Comparison of ENCODE assay signal across 8 cellular contexts in genomic region chr21:25421327-25422028, GRCh38.
DNase-seq lines count a peak whose midpoint lies in the region; ATAC-seq and TF ChIP-seq lines count a peak whose summit lies in the region.

No MANE protein-coding gene starts in this region.

- H3K27me3 ChIP-seq in IMR-90 (ENCODE audit: control insufficient read depth, insufficient read depth, low read length) (peaks cover 4% of the 10 kb centered on the region), mesendoderm (ENCODE audit: insufficient read depth, low read length, poor library complexity) (no peaks in the 10 kb centered on the region), transverse colon (no peaks in the 10 kb centered on the region)

- BruUV-seq in IMR-90 (replicated peaks; lab: Mats Ljungman, UMichigan): no TSS peak

- H3K18ac ChIP-seq in IMR-90 (ENCODE audit: low read depth, low read length) (no peak overlapping the region), mesendoderm (ENCODE audit: low read length) (no peak overlapping the region)

- TF ChIP-seq EP300 in transverse colon (IDR thresholded peaks at IDR 0.05; ENCODE audit: low read depth): no peak

- TF ChIP-seq POLR2A in IMR-90 (IDR thresholded peaks at IDR 0.05; ENCODE audit: low read depth, low read length) (no peak), transverse colon (IDR thresholded peaks at IDR 0.05) (no peak)

- H3K4me3 ChIP-seq in GM12865 (ENCODE audit: low read depth, low read length) (peak overlapping the region; percentile 60), IMR-90 (ENCODE audit: insufficient read depth, low read depth, low read length) (no peak overlapping the region), mesendoderm (ENCODE audit: low read length) (no peak overlapping the region), transverse colon (no peak overlapping the region)

- CTCF ChIA-PET in IMR-90 (lab: Yijun Ruan, JAX): no interaction called here

- TF ChIP-seq RAD21 in IMR-90 (IDR thresholded peaks at IDR 0.05; ENCODE audit: low read length): peak; percentile 64

- no peak overlapping the region for H2AK9ac ChIP-seq in IMR-90 (replicated peaks; ENCODE audit: low read depth, low read length, poor library complexity)

- no peak overlapping the region for H4K91ac ChIP-seq in IMR-90 (ENCODE audit: insufficient read depth, low read depth, low read length)

- H3K9me3 ChIP-seq in IMR-90 (ENCODE audit: control insufficient read depth, insufficient read depth, low read length) (no peaks in the 10 kb centered on the region), transverse colon (no peaks in the 10 kb centered on the region)

- no peaks in the 10 kb centered on the region for H3K4me1 ChIP-seq in IMR-90 (ENCODE audit: control insufficient read depth, insufficient read depth, low read length)
- no peaks in the 10 kb centered on the region for H3K4me1 ChIP-seq in mesendoderm (ENCODE audit: control insufficient read depth, low read depth, low read length)
- no peaks in the 10 kb centered on the region for H3K4me1 ChIP-seq in transverse colon

- H2BK15ac ChIP-seq in IMR-90 (ENCODE audit: low read depth, low read length) (no peak overlapping the region), mesendoderm (replicated peaks; ENCODE audit: low read depth) (no peak overlapping the region)

- H3K56ac ChIP-seq in IMR-90 (ENCODE audit: extremely low read depth, insufficient read depth, low read length) (no peak overlapping the region), mesendoderm (ENCODE audit: low read length) (no peak overlapping the region)

- H3K9me1 ChIP-seq in IMR-90 (ENCODE audit: insufficient read depth, low read length): no peaks in the 10 kb centered on the region

- intact Hi-C loops in IMR-90 (cut with micrococcal nuclease) (loop anchor here (2.0 kb wide), 3 partner anchors 141 to 287 kb away; partner anchors contain the start of gene MRPL39), transverse colon (cut with DNase I; ENCODE audit: low total_unique reads) (no loop called here)

- H4K5ac ChIP-seq in IMR-90 (ENCODE audit: low read depth, low read length) (no peak overlapping the region), mesendoderm (ENCODE audit: low read length) (no peak overlapping the region)

- H2AFZ ChIP-seq in IMR-90 (replicated peaks; ENCODE audit: low read length, poor library complexity): no peak overlapping the region

- H4K20me1 ChIP-seq in IMR-90 (ENCODE audit: insufficient read depth, low read length): no peaks in the 10 kb centered on the region

- no peak overlapping the region for H3K27ac ChIP-seq in IMR-90 (ENCODE audit: insufficient read depth, low read length)
- H3K27ac ChIP-seq in mesendoderm (ENCODE audit: low read depth, low read length): no peak overlapping the region
- no peak overlapping the region for H3K27ac ChIP-seq in transverse colon

- no peak overlapping the region for H2BK20ac ChIP-seq in IMR-90 (ENCODE audit: low read depth, low read length)

- no peak overlapping the region for H2AK5ac ChIP-seq in IMR-90 (ENCODE audit: low read depth, low read length)
- no peak overlapping the region for H2AK5ac ChIP-seq in mesendoderm (ENCODE audit: low read length)

- WGBS in IMR-90 (ENCODE audit: extremely low coverage in 2 of 2, insufficient read length in 1 of 2), 2 experiments: 33% methylated on average over 2 of the region's 6 CpGs; no CpG with 5 or more reads in 1 of the 2 experiments
- WGBS in mesendoderm (ENCODE audit: extremely low coverage, insufficient coverage, low lambda C conversion rate): no CpG with 5 or more reads among the region's 6 CpGs
- WGBS in transverse colon (ENCODE audit: low coverage in 1 of 2), 2 donors: 12 to 22% methylated on average over 5 to 6 of the region's 6 CpGs

- DNase-seq in GM12865 (ENCODE audit: low read depth): peak; percentile 95
- DNase-seq in IMR-90: peak; percentile 68
- DNase-seq in SKM-1 (lab: John Stamatoyannopoulos, UW; ENCODE audit: unreplicated experiment): peak; percentile 8
- DNase-seq in activated naive CD8-positive, alpha-beta T cell treated with anti-CD3 and anti-CD28 coated beads, Interleukin-2, amount 50 U/mL, for 16 hours (ENCODE audit: low read depth, low spot score): peak; percentile 41
- DNase-seq in mesendoderm: peak; percentile 77
- peak; percentile 36 for DNase-seq in transverse colon
- no peak for DNase-seq in putamen (ENCODE audit: low spot score)

- H3K14ac ChIP-seq in IMR-90 (replicated peaks; ENCODE audit: low read depth, low read length): no peak overlapping the region

- in situ Hi-C loops in IMR-90 (cut with MboI; ENCODE audit: low sequenced_read_pairs): loop anchor here (10.0 kb wide), 1 partner anchor 143 kb away; no protein-coding TSS in a partner anchor
- in situ Hi-C loops in transverse colon (cut with MboI; ENCODE audit: low pct_ligation_motif_present in 1 of 4, low pct_unique_long_range_greater_than_20kb in 1 of 4, low sequenced_read_pairs in 3 of 4): no loop called here

- TF ChIP-seq CTCF in GM12865 (IDR thresholded peaks at IDR 0.05; ENCODE audit: insufficient read depth, low read depth, low read length, missing control alignments) (peak; percentile 73), IMR-90 (conservative IDR thresholded peaks at IDR 0.05; ENCODE audit: low read depth, low read length) (peak; percentile 61), transverse colon (IDR thresholded peaks at IDR 0.05) (peak in 2 of 5 experiments; percentile 11 to 23)

- H3K4me2 ChIP-seq in IMR-90 (ENCODE audit: low read depth, low read length) (no peak overlapping the region), mesendoderm (ENCODE audit: low read length) (no peak overlapping the region)

- H3K36me3 ChIP-seq in IMR-90 (ENCODE audit: control insufficient read depth, insufficient read depth, low read length) (no peaks in the 10 kb centered on the region), mesendoderm (ENCODE audit: control insufficient read depth, insufficient read depth, low read length) (no peaks in the 10 kb centered on the region), transverse colon (no peaks in the 10 kb centered on the region)

- H2BK5ac ChIP-seq in IMR-90 (ENCODE audit: low read depth, low read length, poor library complexity, severe bottlenecking) (no peak overlapping the region), mesendoderm (ENCODE audit: low read length) (no peak overlapping the region)

- no peak overlapping the region for H3K23ac ChIP-seq in IMR-90 (ENCODE audit: low read depth, low read length)
- no peak overlapping the region for H3K23ac ChIP-seq in mesendoderm (ENCODE audit: low read length)

- POLR2A ChIA-PET in IMR-90 (lab: Charles Lee; ENCODE audit: unreplicated experiment): interaction anchor here (0.6 kb wide), 1 partner anchor 57 kb away, joined by 7 read pairs; no protein-coding TSS in a partner anchor

- ATAC-seq in GM21576 (IDR thresholded peaks at IDR 0.05; ENCODE audit: unreplicated experiment) (peak; percentile 71), IMR-90 (ENCODE audit: low read depth) (peak; percentile 87)

- H3K4ac ChIP-seq in IMR-90 (ENCODE audit: low read depth, low read length): no peak overlapping the region
- H3K4ac ChIP-seq in mesendoderm (ENCODE audit: low read depth, low read length): no peak overlapping the region

- no peaks in the 10 kb centered on the region for H3K79me2 ChIP-seq in mesendoderm (ENCODE audit: control insufficient read depth, insufficient read depth, low read length)

- H4K8ac ChIP-seq in IMR-90 (ENCODE audit: low read depth in 2 of 2, low read length in 2 of 2) (no peak overlapping the region), mesendoderm (ENCODE audit: low read depth, low read length) (no peak overlapping the region)

- dilution Hi-C loops in IMR-90 (cut with HindIII; ENCODE audit: low sequenced_read_pairs, unreplicated experiment): no loop called here

- H3K9ac ChIP-seq in IMR-90 (ENCODE audit: low read depth, low read length): no peak overlapping the region
- H3K9ac ChIP-seq in mesendoderm (ENCODE audit: low read length): no peak overlapping the region

- H2BK120ac ChIP-seq in IMR-90 (ENCODE audit: low read depth, low read length) (no peak overlapping the region), mesendoderm (ENCODE audit: low read depth, low read length) (no peak overlapping the region)

- H3K79me1 ChIP-seq in IMR-90 (ENCODE audit: low read depth in 1 of 2, low read length in 2 of 2) (no peaks in the 10 kb centered on the region), mesendoderm (ENCODE audit: low read length) (no peaks in the 10 kb centered on the region)

TF ChIP-seq in IMR-90, 13 proteins besides CTCF, POLR2A, EP300 and RAD21:
- TF ChIP-seq SMC3 (IDR thresholded peaks at IDR 0.05; ENCODE audit: low read depth, low read length): peak; percentile 40; the same call in 1 of the 2 replicates
- no peak for TF ChIP-seq USF2 (IDR thresholded peaks at IDR 0.05; ENCODE audit: low read depth, low read length)
